Comparison of ENCODE assay signal across 16 cellular contexts in genomic region chr13:44855860-44856259, GRCh38.
"Had no signal": no experiment of that assay in that cellular context is flagged by ENCODE, and none has a peak within 500 bp of the region (broad histone marks: within the 10 kb centered on the region; RNA-seq: fewer than 3 reads in every experiment).

No MANE protein-coding gene starts in this region.

- H3K36me3 ChIP-seq: left lung, thoracic aorta had no signal

- ATAC-seq: activated CD4-positive, alpha-beta T cell treated with anti-CD3 and anti-CD28 coated beads for 36 hours; activated T-cell treated with anti-CD3 and anti-CD28 coated beads, Interleukin-2, amount 50 U/mL, for 72 hours; left lung; sciatic nerve had no signal

- H3K9me3 ChIP-seq: left lung, thoracic aorta had no signal

- H3K27ac ChIP-seq: thoracic aorta had no signal

- H3K4me3 ChIP-seq: dorsolateral prefrontal cortex, left lung, thoracic aorta had no signal

- DNase-seq: activated CD4-positive, alpha-beta memory T cell treated with anti-CD3 and anti-CD28 coated beads, Interleukin-2, amount 10 ng/mL, durations not matched to agents 7 days and 5 days; activated CD4-positive, alpha-beta T cell treated with anti-CD3 and anti-CD28 coated beads for 36 hours; activated gamma-delta T cell treated with Interleukin-2 at 50 U/mL for 16 hours; activated naive CD8-positive, alpha-beta T cell treated with anti-CD3 and anti-CD28 coated beads, Interleukin-2, amount 10 ng/mL, durations not matched to agents 7 days and 5 days; activated T-cell treated with anti-CD3 and anti-CD28 coated beads, Interleukin-2, amount 50 U/mL, for 72 hours; foreskin melanocyte; islet precursor cell; left lung; stimulated activated CD4-positive, alpha-beta T cell treated with anti-CD3 and anti-CD28 coated beads, Interleukin-12 subunit alpha, Interleukin-12 subunit beta, amount 100 ng/mL, for 4 hours; stimulated activated CD4-positive, alpha-beta T cell treated with anti-CD3 and anti-CD28 coated beads, Interleukin-2, amount 100 ng/mL, for 48 hours; stimulated activated CD8-positive, alpha-beta memory T cell treated with anti-CD3 and anti-CD28 coated beads, Interleukin-4, amount 100 ng/mL, for 48 hours; SW 1271; T-helper 9 cell had no signal

- H3K27me3 ChIP-seq: dorsolateral prefrontal cortex, left lung had no signal
